Comparison of ENCODE assay signal across 26 cellular contexts in the genomic region with DNA sequence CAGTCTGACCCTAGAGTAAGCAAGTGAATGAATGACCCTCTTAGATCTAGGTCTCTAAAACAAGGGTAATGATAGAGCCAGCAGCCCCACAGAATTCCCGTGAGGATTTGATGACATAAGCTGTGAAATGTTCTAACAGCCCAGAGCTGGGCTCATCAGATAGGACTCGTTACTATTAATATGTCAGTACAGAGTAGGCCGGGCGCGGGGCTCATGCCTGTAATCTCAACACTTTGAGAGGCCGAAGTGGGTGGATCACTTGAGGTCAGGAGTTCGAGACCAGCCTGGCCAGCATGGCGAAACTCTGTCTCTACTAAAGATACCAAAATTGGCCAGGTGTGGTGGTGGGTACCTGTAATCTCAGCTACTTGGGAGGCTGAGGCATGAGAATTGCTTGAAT.
"Had no signal": no experiment of that assay in that cellular context is flagged by ENCODE, and none has a peak within 500 bp of the region (broad histone marks: within the 10 kb centered on the region; RNA-seq: fewer than 3 reads in every experiment).

No MANE protein-coding gene starts in this region.

- H3K27me3 ChIP-seq: neutrophil, pancreas, right lobe of liver, sigmoid colon, stomach, thyroid gland, tibial nerve, upper lobe of left lung, vagina had no signal

- H3K9me3 ChIP-seq: neutrophil, pancreas, prostate gland, right lobe of liver, sigmoid colon, stomach, thoracic aorta, thyroid gland, tibial nerve, upper lobe of left lung, vagina had no signal

- DNase-seq: naive thymus-derived CD8-positive, alpha-beta T cell; nephron progenitor cell; nucleus accumbens; pancreas; retina; right lobe of liver; sigmoid colon; small intestine; stimulated activated CD4-positive, alpha-beta T cell treated with anti-CD3 and anti-CD28 coated beads, Interleukin-15, amount 100 ng/mL, for 24 hours; stimulated activated CD4-positive, alpha-beta T cell treated with anti-CD3 and anti-CD28 coated beads, Interleukin-2, amount 100 ng/mL, for 24 hours; stimulated activated CD4-positive, alpha-beta T cell treated with anti-CD3 and anti-CD28 coated beads, Interleukin-2, amount 100 ng/mL, for 48 hours; stimulated activated CD4-positive, alpha-beta T cell treated with anti-CD3 and anti-CD28 coated beads, Interleukin-4, amount 100 ng/mL, for 24 hours; stimulated activated naive B cell treated with anti-CD40 and anti-IgM and Interleukin-4, amounts not matched to agents 10 μg/mL and 1 μg/mL and 100 μg/mL, for 72 hours; stimulated activated naive CD4-positive, alpha-beta T cell treated with Interleukin-2 at 50 U/mL for 16 hours; stomach; thyroid gland; trophoblast cell; upper lobe of left lung had no signal

- H3K27ac ChIP-seq: neutrophil, pancreas, prostate gland, right lobe of liver, sigmoid colon, stomach, thoracic aorta, thyroid gland, tibial nerve, upper lobe of left lung, vagina had no signal

- ATAC-seq: naive thymus-derived CD8-positive, alpha-beta T cell; natural killer cell treated with Interleukin-12 subunit alpha and Interleukin-12 subunit beta and Interleukin-15 and Interleukin-18, amount 100 ng/mL, for 72 hours; pancreas; right lobe of liver; stimulated activated effector memory CD8-positive, alpha-beta T cell treated with anti-CD3 and anti-CD28 coated beads, Interleukin-12 subunit alpha, Interleukin-12 subunit beta, amount 100 ng/mL, for 72 hours; stimulated activated naive B cell treated with anti-CD40 and anti-IgM and Interleukin-4, amounts not matched to agents 10 μg/mL and 1 μg/mL and 100 μg/mL, for 72 hours had no signal

- H3K4me3 ChIP-seq: pancreas, prostate gland, right lobe of liver, sigmoid colon, stomach, thoracic aorta, thyroid gland, tibial nerve, upper lobe of left lung, vagina had no signal

- FAIRE-seq: pancreas, small intestine, urothelium cell line had no signal

- H3K4me1 ChIP-seq: pancreas, prostate gland had no signal

- H3K36me3 ChIP-seq: neutrophil, pancreas, prostate gland, right lobe of liver, sigmoid colon, stomach, thoracic aorta, thyroid gland, tibial nerve, upper lobe of left lung, vagina had no signal
